Comparison of ENCODE assay signal across 8 cellular contexts in the genomic region with DNA sequence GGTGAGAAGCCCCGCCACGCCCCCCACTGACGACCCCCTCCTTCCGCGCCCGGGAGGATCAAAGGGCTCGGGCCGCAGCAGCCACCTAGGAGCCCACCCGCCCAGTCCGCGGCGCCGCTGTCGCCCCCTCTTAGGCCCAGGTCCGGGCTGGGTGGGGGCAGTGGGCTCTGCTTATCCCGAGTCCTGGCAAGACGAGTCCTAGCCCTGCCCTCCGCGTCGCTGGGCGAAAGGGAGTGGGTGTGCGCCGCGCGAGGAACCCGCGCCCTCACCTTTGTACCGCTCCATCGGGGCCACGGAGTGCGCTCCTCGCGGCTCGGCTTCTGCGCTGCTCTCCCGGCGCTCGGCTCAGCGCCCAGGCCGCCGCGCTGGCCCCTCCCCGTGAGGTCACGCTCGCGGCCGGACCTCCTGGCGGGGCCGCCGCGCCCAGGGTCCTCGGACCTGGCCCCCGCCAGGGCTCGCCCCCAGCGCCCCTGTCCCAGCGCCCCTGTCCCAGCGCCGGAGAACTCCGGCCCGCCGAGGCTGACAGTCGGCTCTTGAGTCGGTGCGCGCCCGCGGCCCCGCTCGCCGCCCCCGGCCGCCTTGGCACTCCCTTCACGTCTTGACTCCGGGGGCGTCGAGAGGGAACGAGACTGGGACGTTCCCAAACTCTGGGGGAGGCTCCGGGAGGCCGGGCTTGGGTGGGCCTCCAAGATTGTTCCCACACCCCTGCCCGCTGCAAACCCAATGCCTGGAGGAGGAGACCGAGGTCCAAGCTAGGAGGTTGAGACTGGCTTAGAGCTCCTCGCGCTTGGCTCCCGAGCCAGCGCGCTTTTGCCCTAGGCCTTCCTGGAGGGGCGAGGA. TPM values are rescaled to one million over a fixed set of nuclear protein-coding genes. Genes with fewer than 3 reads are reported as not detected.
A peak's percentile ranks its signal among the peaks of the same experiment; 100 is the strongest.
DNase-seq lines count a peak whose midpoint lies in the region; ATAC-seq and TF ChIP-seq lines count a peak whose summit lies in the region.

A gene with protein sequence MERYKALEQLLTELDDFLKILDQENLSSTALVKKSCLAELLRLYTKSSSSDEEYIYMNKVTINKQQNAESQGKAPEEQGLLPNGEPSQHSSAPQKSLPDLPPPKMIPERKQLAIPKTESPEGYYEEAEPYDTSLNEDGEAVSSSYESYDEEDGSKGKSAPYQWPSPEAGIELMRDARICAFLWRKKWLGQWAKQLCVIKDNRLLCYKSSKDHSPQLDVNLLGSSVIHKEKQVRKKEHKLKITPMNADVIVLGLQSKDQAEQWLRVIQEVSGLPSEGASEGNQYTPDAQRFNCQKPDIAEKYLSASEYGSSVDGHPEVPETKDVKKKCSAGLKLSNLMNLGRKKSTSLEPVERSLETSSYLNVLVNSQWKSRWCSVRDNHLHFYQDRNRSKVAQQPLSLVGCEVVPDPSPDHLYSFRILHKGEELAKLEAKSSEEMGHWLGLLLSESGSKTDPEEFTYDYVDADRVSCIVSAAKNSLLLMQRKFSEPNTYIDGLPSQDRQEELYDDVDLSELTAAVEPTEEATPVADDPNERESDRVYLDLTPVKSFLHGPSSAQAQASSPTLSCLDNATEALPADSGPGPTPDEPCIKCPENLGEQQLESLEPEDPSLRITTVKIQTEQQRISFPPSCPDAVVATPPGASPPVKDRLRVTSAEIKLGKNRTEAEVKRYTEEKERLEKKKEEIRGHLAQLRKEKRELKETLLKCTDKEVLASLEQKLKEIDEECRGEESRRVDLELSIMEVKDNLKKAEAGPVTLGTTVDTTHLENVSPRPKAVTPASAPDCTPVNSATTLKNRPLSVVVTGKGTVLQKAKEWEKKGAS (minus strand): TSS at position 332 of the 840 bp plus-strand sequence. CDS start 47 bp downstream, at position 285.

- intact Hi-C loops in left ventricle myocardium superior (cut with micrococcal nuclease): no loop called here

- peak within 1 kb of the TSS; percentile 39 for H3K4me3 ChIP-seq in WERI-Rb-1 (ENCODE audit: low read depth, low read length)

- peak; percentile 87 for ATAC-seq in left ventricle myocardium superior

- DNase-seq in NCI-H1417 (lab: John Stamatoyannopoulos, UW) (peak in 2 of 3 experiments; percentile 7 to 9), NCI-H1417 treated with DMSO at 0.1 percent for 48 hours (lab: John Stamatoyannopoulos, UW) (no peak), WERI-Rb-1 (no peak), left ventricle myocardium superior (peak; percentile 73), retina (peak; percentile 55), medulla oblongata (ENCODE audit: extremely low spot score) (no peak), NCI-H1694 treated with DMSO at 0.1 percent for 48 hours (lab: John Stamatoyannopoulos, UW) (no peak), RKO (ENCODE audit: low spot score) (no peak)

- H3K36me3 ChIP-seq in WERI-Rb-1: no peaks in the 10 kb centered on the region

- peaks cover 51% of the 10 kb centered on the region for H3K27me3 ChIP-seq in WERI-Rb-1 (ENCODE audit: insufficient read depth, low read depth, severe bottlenecking)

- no peak within 1 kb of the TSS for H3K27ac ChIP-seq in WERI-Rb-1

- no peaks in the 10 kb centered on the region for H3K9me3 ChIP-seq in WERI-Rb-1 (ENCODE audit: severe bottlenecking)

- TF ChIP-seq CTCF in WERI-Rb-1 (IDR thresholded peaks at IDR 0.05; ENCODE audit: low read depth, low read length): no peak

RNA-seq across cellular contexts. Expression of the gene that starts here (rescaled TPM):
- total RNA-seq in left ventricle myocardium superior: 4.5 TPM

Comparison
In these comparisons a context has a peak if more than half of its experiments do, and no peak if none do; other contexts are left out.
1. DNase-seq: peak in NCI-H1417 (2 of 3), left ventricle myocardium superior (single experiment) and retina (single experiment); none in NCI-H1417 treated with DMSO at 0.1 percent for 48 hours (single experiment), WERI-Rb-1 (single experiment), medulla oblongata (single experiment), NCI-H1694 treated with DMSO at 0.1 percent for 48 hours (single experiment) and RKO (single experiment).